ENCODE assay signal across 19 cellular contexts in the genomic region with DNA sequence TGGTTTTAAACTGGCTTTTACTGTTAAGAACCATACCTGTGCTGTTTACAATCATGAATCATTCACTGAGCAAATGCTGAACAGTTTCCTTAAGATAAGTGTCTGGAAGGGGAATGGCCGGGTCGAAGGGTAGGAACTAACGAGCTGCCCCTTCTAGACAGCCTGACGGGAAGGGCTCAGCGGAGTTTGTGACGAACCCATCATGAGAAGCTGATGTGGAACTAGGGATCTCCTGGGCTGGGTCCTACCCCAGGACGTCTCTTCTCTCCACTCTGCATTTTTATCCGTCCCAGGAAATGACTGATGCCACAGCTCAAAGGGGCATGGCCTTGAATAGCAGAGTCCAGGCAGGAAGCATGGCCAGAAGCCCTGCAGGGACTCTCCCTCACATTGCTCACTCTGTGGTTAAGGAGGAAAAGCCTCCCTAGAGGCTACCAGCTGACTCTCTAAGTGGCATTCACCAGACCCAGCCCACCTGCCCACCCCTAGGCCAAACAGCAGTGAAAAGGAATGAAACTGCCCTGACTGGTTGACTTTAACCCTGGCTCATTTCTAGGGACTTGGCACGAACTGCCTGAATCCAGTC.
DNase-seq lines count a peak whose midpoint lies in the region; ATAC-seq, FAIRE-seq and TF ChIP-seq lines count a peak whose summit lies in the region.
"Had no signal": no experiment of that assay in that cellular context is flagged by ENCODE, and none has a peak within 500 bp of the region (broad histone marks: within the 10 kb centered on the region; RNA-seq: fewer than 3 reads in every experiment).

No MANE protein-coding gene starts in this region.

- no peak overlapping the region for H3K23ac ChIP-seq in neuronal stem cell (ENCODE audit: low read depth, low read length, poor library complexity)

- TF ChIP-seq EP300 in stomach (IDR thresholded peaks at IDR 0.05): no peak

- TF ChIP-seq POLR2A in H54 (IDR thresholded peaks at IDR 0.05; ENCODE audit: low read depth, low read length) (no peak), stomach (IDR thresholded peaks at IDR 0.05) (no peak), vagina (IDR thresholded peaks at IDR 0.05) (no peak)

- peaks cover 0 to 18% (median 12%) of the 10 kb centered on the region in 4 donors for H3K4me1 ChIP-seq in stomach
- H3K4me1 ChIP-seq in neuronal stem cell (ENCODE audit: control insufficient read depth in 2 of 2, insufficient read depth in 1 of 2, low read depth in 1 of 2, low read length in 2 of 2): peaks cover 0 to 13% of the 10 kb centered on the region in 2 donors
- H3K4me1 ChIP-seq in vagina: no peaks in the 10 kb centered on the region

- peak; percentile 93 for ATAC-seq in left colon
- ATAC-seq: GM23338; right cardiac atrium; stimulated activated naive CD8-positive, alpha-beta T cell treated with anti-CD3 and anti-CD28 coated beads, Interleukin-15, Interleukin-2, amounts not matched to agents 100 U/mL and 50 U/mL, for 24 hours had no signal

- H3K27ac ChIP-seq in stomach (peak overlapping the region; percentile 61 to 84 (median 77)), neuronal stem cell (replicated peaks; ENCODE audit: low read length) (no peak overlapping the region), vagina (no peak overlapping the region)
- H3K27ac ChIP-seq: neural progenitor cell had no signal

- H3K18ac ChIP-seq in neuronal stem cell (ENCODE audit: low read length): no peak overlapping the region

- no peak overlapping the region for H3K4me2 ChIP-seq in neuronal stem cell (ENCODE audit: insufficient read depth, low read length, poor library complexity, severe bottlenecking)
- H3K4me2 ChIP-seq: GM23338, neural progenitor cell had no signal

- intact Hi-C loops in left colon (cut with DNase I, micrococcal nuclease): no loop called here
- intact Hi-C loops in stomach (cut with DNase I; ENCODE audit: low total_unique reads): no loop called here
- intact Hi-C loops in vagina (cut with DNase I): no loop called here

- H2BK5ac ChIP-seq in neuronal stem cell (ENCODE audit: low read length): no peak overlapping the region

- FAIRE-seq in H54 (lab: Jason Lieb, UNC) (no peak), RCC 7860 (lab: Jason Lieb, UNC) (peak; percentile 49)
- FAIRE-seq: islet of Langerhans had no signal

- H2BK12ac ChIP-seq in neuronal stem cell (ENCODE audit: low read length): no peak overlapping the region

- TF ChIP-seq CTCF in stomach (IDR thresholded peaks at IDR 0.05) (no peak), vagina (IDR thresholded peaks at IDR 0.05) (no peak), foreskin fibroblast (IDR thresholded peaks at IDR 0.05; ENCODE audit: low read depth, low read length) (no peak)

- no peak overlapping the region for H2AFZ ChIP-seq in neuronal stem cell (ENCODE audit: low read length)
- H2AFZ ChIP-seq: GM23338, neural progenitor cell had no signal

- no peak overlapping the region for H4K8ac ChIP-seq in neuronal stem cell (ENCODE audit: low read depth, low read length)

- H3K9me3 ChIP-seq in stomach (no peaks in the 10 kb centered on the region), neuronal stem cell (replicated peaks in 1 of 2; ENCODE audit: control insufficient read depth in 2 of 2, insufficient read depth in 1 of 2, low read depth in 1 of 2, low read length in 2 of 2) (no peaks in the 10 kb centered on the region), vagina (no peaks in the 10 kb centered on the region)

- no peaks in the 10 kb centered on the region for H3K36me3 ChIP-seq in stomach
- H3K36me3 ChIP-seq in neuronal stem cell (replicated peaks in 1 of 2; ENCODE audit: control insufficient read depth in 2 of 2, insufficient read depth in 2 of 2, low read length in 2 of 2): no peaks in the 10 kb centered on the region
- no peaks in the 10 kb centered on the region for H3K36me3 ChIP-seq in vagina
- H3K36me3 ChIP-seq: neural progenitor cell had no signal

- H3K9ac ChIP-seq in neuronal stem cell (ENCODE audit: low read depth, low read length, poor library complexity): no peak overlapping the region
- H3K9ac ChIP-seq: neural progenitor cell had no signal

- no peak overlapping the region for H4K91ac ChIP-seq in neuronal stem cell (ENCODE audit: low read depth, low read length, poor library complexity)

- no peaks in the 10 kb centered on the region for H3K79me1 ChIP-seq in neuronal stem cell (ENCODE audit: low read depth, low read length)

- H3K27me3 ChIP-seq in stomach (no peaks in the 10 kb centered on the region), neuronal stem cell (ENCODE audit: control insufficient read depth in 3 of 3, insufficient read depth in 3 of 3, low read depth in 1 of 3, low read length in 3 of 3) (no peaks in the 10 kb centered on the region), vagina (no peaks in the 10 kb centered on the region)
- H3K27me3 ChIP-seq: neural progenitor cell had no signal

- H2AK5ac ChIP-seq in neuronal stem cell (ENCODE audit: low read depth, low read length): no peak overlapping the region

- H2BK15ac ChIP-seq in neuronal stem cell (ENCODE audit: low read length): no peak overlapping the region

- H3K4ac ChIP-seq in neuronal stem cell (ENCODE audit: low read length): no peak overlapping the region

- H3K4me3 ChIP-seq in stomach (no peak overlapping the region), neuronal stem cell (ENCODE audit: low read length in 2 of 2) (no peak overlapping the region), vagina (no peak overlapping the region), foreskin fibroblast (ENCODE audit: low read depth in 1 of 2, low read length in 2 of 2) (no peak overlapping the region)
- H3K4me3 ChIP-seq: GM23338, neural progenitor cell had no signal

- no peak overlapping the region for H3K14ac ChIP-seq in neuronal stem cell (ENCODE audit: low read length)

- WGBS in stomach, 5 donors: 30 to 62% (median 49%) methylated on average over 9 of the region's 9 CpGs
- WGBS in neuronal stem cell (ENCODE audit: extremely low coverage in 2 of 2, insufficient read length in 2 of 2, insufficient replicate concordance in 1 of 2), 2 donors: no CpG with 5 or more reads among the region's 9 CpGs

- DNase-seq in H54 (ENCODE audit: insufficient read length, low spot score): peak; percentile 19
- DNase-seq in RCC 7860 (ENCODE audit: low spot score): peak; percentile 59
- DNase-seq in left colon: peak; percentile 47 to 68
- DNase-seq in stomach: peak; percentile 61
- DNase-seq in neuronal stem cell (ENCODE audit: low spot score): no peak
- DNase-seq in NCI-H2227 (lab: John Stamatoyannopoulos, UW; ENCODE audit: unreplicated experiment): no peak
- DNase-seq in vagina (ENCODE audit: extremely low spot score in 2 of 2): no peak
- no peak for DNase-seq in foreskin fibroblast
- DNase-seq: activated CD4-positive, CD25-positive, alpha-beta regulatory T cell treated with anti-CD3 and anti-CD28 coated beads, Interleukin-2, amount 50 U/mL, for 72 hours; CD8-positive, alpha-beta memory T cell; central memory CD4-positive, alpha-beta T cell; effector CD8-positive, alpha-beta T cell; midbrain; NCI-H2029; right cardiac atrium; stimulated activated naive CD8-positive, alpha-beta T cell treated with anti-CD3 and anti-CD28 coated beads, Interleukin-15, Interleukin-2, amounts not matched to agents 100 U/mL and 50 U/mL, for 24 hours had no signal

- no peak overlapping the region for H2BK120ac ChIP-seq in neuronal stem cell (ENCODE audit: low read depth, low read length)

Comparison
In these comparisons a context has a peak if more than half of its experiments do, and no peak if none do; other contexts are left out.
1. DNase-seq: peak in H54 (single experiment), RCC 7860 (single experiment), left colon (2 of 2) and stomach (single experiment); none in neuronal stem cell (single experiment), NCI-H2227 (single experiment), vagina (0 of 2) and foreskin fibroblast (0 of 2).
2. H3K27ac ChIP-seq: peak in stomach (5 of 5); none in neuronal stem cell (single experiment) and vagina (single experiment).